ENCODE assay signal across 4 cellular contexts in the genomic region with DNA sequence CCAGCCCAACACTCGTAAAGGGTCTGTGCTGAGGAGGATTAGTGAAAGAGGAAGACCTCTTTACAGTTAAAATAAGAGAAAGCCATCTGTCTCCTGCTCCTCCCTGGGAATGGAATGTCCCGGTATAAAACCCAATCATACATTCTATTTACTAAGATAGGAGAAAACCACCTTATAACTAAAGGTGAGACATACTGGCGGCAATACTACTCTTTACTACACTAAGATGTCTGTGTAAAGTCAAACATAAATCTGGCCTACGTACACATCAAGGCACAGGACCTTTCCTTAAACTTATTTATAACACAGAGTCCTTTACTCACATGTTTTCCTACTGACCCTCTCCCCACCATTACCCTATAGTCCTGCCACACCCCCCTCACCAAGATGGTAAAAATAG.
"Had no signal": no experiment of that assay in that cellular context is flagged by ENCODE, and none has a peak within 500 bp of the region (broad histone marks: within the 10 kb centered on the region; RNA-seq: fewer than 3 reads in every experiment).

No MANE protein-coding gene starts in this region.

- ATAC-seq: GM23338 had no signal

- H3K4me3 Mint-ChIP-seq: GM23338, H9 had no signal

- H2AFZ ChIP-seq: GM23338 had no signal

- H3K27ac Mint-ChIP-seq: GM23338 had no signal

- H3K4me3 ChIP-seq: GM23338 had no signal

- DNase-seq: H9, HCEC 1CT, IMR-90 had no signal

- H3K4me2 ChIP-seq: GM23338 had no signal
